In genomic region chr4:143313527-143313926, GRCh38 we compare ENCODE assay signal across 9 cellular contexts.
"Had no signal": no experiment of that assay in that cellular context is flagged by ENCODE, and none has a peak within 500 bp of the region (broad histone marks: within the 10 kb centered on the region; RNA-seq: fewer than 3 reads in every experiment).

No MANE protein-coding gene starts in this region.

- DNase-seq: HFFc6, IMR-90, KBM-7 had no signal

- H3K9me3 ChIP-seq: HAP-1 had no signal

- H3K4me1 Mint-ChIP-seq: GM23338 had no signal

- FAIRE-seq: H1, H54, HTR-8/SVneo had no signal

- ATAC-seq: GM23338, HCT116 had no signal

- H2AFZ ChIP-seq: GM23338 had no signal

- H3K9me3 Mint-ChIP-seq: GM23338, HFFc6 had no signal

- H3K4me1 ChIP-seq: HAP-1 had no signal

- H3K4me2 ChIP-seq: GM23338 had no signal

- H3K4me3 Mint-ChIP-seq: GM23338, HFFc6 had no signal

- H3K36me3 ChIP-seq: HAP-1 had no signal

- H3K27ac Mint-ChIP-seq: GM23338, HFFc6 had no signal

- H3K4me3 ChIP-seq: GM23338, HAP-1 had no signal
